ENCODE assay signal across 8 cellular contexts in the genomic region with DNA sequence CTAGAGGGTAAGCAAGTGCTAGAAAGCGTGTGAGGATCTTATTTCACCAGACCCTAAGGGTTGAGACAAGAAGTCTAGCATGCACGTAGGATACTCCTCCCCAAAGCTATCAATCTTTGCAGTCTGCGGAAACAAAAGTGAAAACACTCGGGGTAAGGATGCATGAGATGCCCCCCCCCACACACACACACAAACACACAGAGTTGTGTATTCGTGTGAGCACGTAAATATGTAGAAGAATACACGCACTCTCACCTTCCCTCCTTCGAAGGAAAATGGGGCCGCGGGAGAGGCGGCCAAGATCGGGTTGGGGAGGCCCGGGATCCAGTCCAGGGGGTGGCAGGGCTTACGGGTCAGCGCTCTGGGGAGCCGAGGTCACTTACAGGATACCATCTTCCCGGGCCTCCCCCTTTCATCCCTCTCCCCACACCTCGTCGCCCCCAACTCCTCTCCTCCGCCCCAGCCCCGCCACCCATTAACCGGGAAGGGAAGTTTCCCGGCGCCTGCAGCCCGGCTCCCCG. TPM values are rescaled to one million over a fixed set of nuclear protein-coding genes. Genes with fewer than 3 reads are reported as not detected.
DNase-seq lines count a peak whose midpoint lies in the region; ATAC-seq and TF ChIP-seq lines count a peak whose summit lies in the region.

No MANE protein-coding gene starts in this region.

- peak; percentile 24 for ATAC-seq in activated CD8-positive, alpha-beta memory T cell treated with anti-CD3 and anti-CD28 coated beads, Interleukin-2, amount 10 ng/mL, durations not matched to agents 7 days and 5 days

- CTCF ChIA-PET in activated CD8-positive, alpha-beta memory T cell treated with anti-CD3 and anti-CD28 coated beads, Interleukin-2, amount 10 ng/mL, durations not matched to agents 7 days and 5 days (lab: Charles Lee): interaction anchor here (1.1 to 2.3 kb wide), 4 partner anchors 30 to 106 kb away, joined by 3 to 9 read pairs (median 4); no protein-coding TSS in a partner anchor

- TF ChIP-seq CTCF in astrocyte of the spinal cord (IDR thresholded peaks at IDR 0.05; ENCODE audit: low read depth, low read length): no peak

- DNase-seq in activated CD8-positive, alpha-beta memory T cell treated with anti-CD3 and anti-CD28 coated beads, Interleukin-2, amount 10 ng/mL, durations not matched to agents 7 days and 5 days: peak; percentile 51
- no peak for DNase-seq in activated CD8-positive, alpha-beta memory T cell treated with anti-CD3 and anti-CD28 coated beads, Interleukin-2, amount 50 U/mL, for 4 hours
- DNase-seq in HAP-1 (ENCODE audit: low spot score in 2 of 2) (peak in 1 of 2 experiments; percentile 7), MV-4-11 (lab: John Stamatoyannopoulos, UW) (peak; percentile 17), astrocyte of the spinal cord (ENCODE audit: low read depth, low spot score) (peak; percentile 9), T1000 (lab: John Stamatoyannopoulos, UW) (no peak)

- in situ Hi-C loops in HAP-1 (cut with MboI; ENCODE audit: low sequenced_read_pairs): no loop called here
- in situ Hi-C loops in astrocyte of the spinal cord (cut with HindIII; ENCODE audit: low sequenced_read_pairs): no loop called here

- H3K27ac ChIP-seq in iPS-18a (ENCODE audit: low read length) (no peak overlapping the region), skeletal muscle tissue (ENCODE audit: low read depth, low read length) (peak overlapping the region; percentile 93)

- H3K4me1 Mint-ChIP-seq in activated CD8-positive, alpha-beta memory T cell treated with anti-CD3 and anti-CD28 coated beads, Interleukin-2, amount 10 ng/mL, durations not matched to agents 7 days and 5 days: peaks cover 38% of the 10 kb centered on the region

- peak overlapping the region; percentile 91 for H3K27ac Mint-ChIP-seq in activated CD8-positive, alpha-beta memory T cell treated with anti-CD3 and anti-CD28 coated beads, Interleukin-2, amount 10 ng/mL, durations not matched to agents 7 days and 5 days

- no peaks in the 10 kb centered on the region for H3K9me3 Mint-ChIP-seq in activated CD8-positive, alpha-beta memory T cell treated with anti-CD3 and anti-CD28 coated beads, Interleukin-2, amount 10 ng/mL, durations not matched to agents 7 days and 5 days (ENCODE audit: low read depth)

- H3K27me3 ChIP-seq in HAP-1 (ENCODE audit: low read depth) (no peaks in the 10 kb centered on the region), iPS-18a (ENCODE audit: control insufficient read depth, insufficient read depth, low read length) (no peaks in the 10 kb centered on the region), skeletal muscle tissue (ENCODE audit: control insufficient read depth in 3 of 3, insufficient read depth in 3 of 3, low read length in 3 of 3) (no peaks in the 10 kb centered on the region)

- peaks cover 14% of the 10 kb centered on the region for H3K36me3 Mint-ChIP-seq in activated CD8-positive, alpha-beta memory T cell treated with anti-CD3 and anti-CD28 coated beads, Interleukin-2, amount 10 ng/mL, durations not matched to agents 7 days and 5 days

- H3K4me1 ChIP-seq in HAP-1 (peaks cover 3% of the 10 kb centered on the region; the same call in 1 of the 2 replicates), iPS-18a (ENCODE audit: control insufficient read depth, low read depth, low read length) (peaks cover 7% of the 10 kb centered on the region), skeletal muscle tissue (ENCODE audit: control insufficient read depth in 3 of 3, insufficient read depth in 3 of 3, low read length in 3 of 3) (peaks cover 15 to 26% (median 25%) of the 10 kb centered on the region in 3 donors)

- H3K36me3 ChIP-seq in HAP-1 (replicated peaks) (no peaks in the 10 kb centered on the region), iPS-18a (ENCODE audit: control insufficient read depth, low read depth, low read length) (no peaks in the 10 kb centered on the region), skeletal muscle tissue (ENCODE audit: control insufficient read depth in 3 of 3, insufficient read depth in 3 of 3, low read length in 3 of 3) (no peaks in the 10 kb centered on the region)

- H3K4me3 ChIP-seq in HAP-1 (peak overlapping the region; percentile 89), astrocyte of the spinal cord (ENCODE audit: low read depth, low read length) (peak overlapping the region; percentile 93), iPS-18a (ENCODE audit: low read length) (peak overlapping the region; percentile 88), skeletal muscle tissue (ENCODE audit: low read length in 3 of 3) (peak overlapping the region; percentile 64 to 95 (median 87))

- H3K9me3 ChIP-seq in HAP-1 (no peaks in the 10 kb centered on the region), iPS-18a (ENCODE audit: control insufficient read depth, low read depth, low read length) (peaks cover 4% of the 10 kb centered on the region), skeletal muscle tissue (ENCODE audit: control insufficient read depth in 3 of 3, low read length in 3 of 3) (peaks cover 0 to 3% (median 0%) of the 10 kb centered on the region in 3 donors)

- peak overlapping the region; percentile 84 for H3K9ac ChIP-seq in iPS-18a (ENCODE audit: low read length)
- peak overlapping the region; percentile 54 to 87 (median 86) for H3K9ac ChIP-seq in skeletal muscle tissue (ENCODE audit: low read depth in 1 of 3, low read length in 3 of 3)

- no peaks in the 10 kb centered on the region for H3K27me3 Mint-ChIP-seq in activated CD8-positive, alpha-beta memory T cell treated with anti-CD3 and anti-CD28 coated beads, Interleukin-2, amount 10 ng/mL, durations not matched to agents 7 days and 5 days

- H3K4me3 Mint-ChIP-seq in activated CD8-positive, alpha-beta memory T cell treated with anti-CD3 and anti-CD28 coated beads, Interleukin-2, amount 10 ng/mL, durations not matched to agents 7 days and 5 days: peak overlapping the region; percentile 87

RNA-seq across cellular contexts. Expression of gene CUL2, which starts 0.4 kb away (rescaled TPM):
- total RNA-seq in activated CD8-positive, alpha-beta memory T cell treated with anti-CD3 and anti-CD28 coated beads, Interleukin-2, amount 10 ng/mL, durations not matched to agents 7 days and 5 days: 10 to 100 TPM; 37.4 to 44.5 TPM
- total RNA-seq in skeletal muscle tissue: 18.3 TPM

RNA-seq across cellular contexts. Expression of gene CREM, which starts 36.9 kb away (rescaled TPM):
- total RNA-seq in activated CD8-positive, alpha-beta memory T cell treated with anti-CD3 and anti-CD28 coated beads, Interleukin-2, amount 10 ng/mL, durations not matched to agents 7 days and 5 days: 100 to 1,000 TPM; 102 to 192 TPM
- 21.4 TPM for total RNA-seq in skeletal muscle tissue

Comparison
In these comparisons a context has a peak if more than half of its experiments do, and no peak if none do; other contexts are left out.
1. DNase-seq: peak in activated CD8-positive, alpha-beta memory T cell treated with anti-CD3 and anti-CD28 coated beads, Interleukin-2, amount 10 ng/mL, durations not matched to agents 7 days and 5 days (single experiment), MV-4-11 (single experiment) and astrocyte of the spinal cord (single experiment); none in activated CD8-positive, alpha-beta memory T cell treated with anti-CD3 and anti-CD28 coated beads, Interleukin-2, amount 50 U/mL, for 4 hours (single experiment) and T1000 (single experiment).
2. Peak in every context shown above with its lines, with median percentiles within 50 percentile points of each other: H3K4me3 ChIP-seq.